8 cellular contexts compared by ENCODE assay signal in genomic region chr10:101779544-101780186, GRCh38. TPM values are rescaled to one million over a fixed set of nuclear protein-coding genes. Genes with fewer than 3 reads are reported as not detected.
DNase-seq lines count a peak whose midpoint lies in the region; ATAC-seq, FAIRE-seq and TF ChIP-seq lines count a peak whose summit lies in the region.

No MANE protein-coding gene starts in this region.

- WGBS in IMR-90 (ENCODE audit: extremely low coverage in 2 of 2, insufficient read length in 1 of 2), 2 experiments = 23% methylated on average over 23 of the region's 51 CpGs; no CpG with 5 or more reads in 1 of the 2 experiments

- intact Hi-C loops in IMR-90 (cut with micrococcal nuclease) = loop anchor here (10.0 kb wide), 1 partner anchor 485 kb away; no protein-coding TSS in a partner anchor
- intact Hi-C loops in kidney (cut with DNase I) = loop anchor here (10.0 kb wide), 1 partner anchor 175 kb away; no protein-coding TSS in a partner anchor

- in situ Hi-C loops in IMR-90 (cut with MboI; ENCODE audit: low sequenced_read_pairs) = loop anchor here (5.0 kb wide), 2 partner anchors 172 to 567 kb away; no protein-coding TSS in a partner anchor

- no peaks in the 10 kb centered on the region for H3K9me1 ChIP-seq in IMR-90 (ENCODE audit: insufficient read depth, low read length)

- DNase-seq in NCI-H345 (lab: John Stamatoyannopoulos, UW) (peak; percentile 69), NCI-H345 treated with DMSO at 0.1 percent for 48 hours (lab: John Stamatoyannopoulos, UW; ENCODE audit: unreplicated experiment) (no peak), IMR-90 (peak; percentile 46), cerebellar cortex (ENCODE audit: low spot score) (peak; percentile 41), kidney (peak; percentile 88), H4 (ENCODE audit: low spot score) (no peak)
- DNase-seq in activated CD4-positive, alpha-beta T cell treated with anti-CD3 and anti-CD28 coated beads for 24 hours (ENCODE audit: low read depth in 2 of 2) = peak; percentile 82 to 86
- peak; percentile 69 to 84 for DNase-seq in stimulated activated CD4-positive, alpha-beta T cell treated with anti-CD3 and anti-CD28 coated beads, Interleukin-15, amount 100 ng/mL, for 1 hour (ENCODE audit: low read depth in 1 of 2, low spot score in 1 of 2)

- H3K27ac ChIP-seq in IMR-90 (ENCODE audit: insufficient read depth, low read length) = no peak overlapping the region
- H3K27ac ChIP-seq in kidney (ENCODE audit: low read depth in 2 of 2, low read length in 2 of 2) = no peak overlapping the region

- POLR2A ChIA-PET in IMR-90 (lab: Charles Lee; ENCODE audit: unreplicated experiment) = no interaction called here

- H4K20me1 ChIP-seq in IMR-90 (ENCODE audit: insufficient read depth, low read length) = peaks cover 40% of the 10 kb centered on the region

- peaks cover 31% of the 10 kb centered on the region for H3K27me3 ChIP-seq in IMR-90 (ENCODE audit: control insufficient read depth, insufficient read depth, low read length)

- no peak overlapping the region for H3K14ac ChIP-seq in IMR-90 (replicated peaks; ENCODE audit: low read depth, low read length)

- no peak overlapping the region for H2BK120ac ChIP-seq in IMR-90 (ENCODE audit: low read depth, low read length)

- no peak overlapping the region for H4K91ac ChIP-seq in IMR-90 (ENCODE audit: insufficient read depth, low read depth, low read length)

- H3K4me3 ChIP-seq in IMR-90 (ENCODE audit: insufficient read depth, low read depth, low read length) (no peak overlapping the region), kidney (ENCODE audit: low read length in 2 of 2) (peak overlapping the region; percentile 53 to 56)

- no peak overlapping the region for H2BK20ac ChIP-seq in IMR-90 (ENCODE audit: low read depth, low read length)

- no TSS peak for BruUV-seq in IMR-90 (replicated peaks; lab: Mats Ljungman, UMichigan)

- dilution Hi-C loops in IMR-90 (cut with HindIII; ENCODE audit: low sequenced_read_pairs, unreplicated experiment) = no loop called here

- H3K4ac ChIP-seq in IMR-90 (ENCODE audit: low read depth, low read length) = no peak overlapping the region

- peak overlapping the region; percentile 94 for H2AK9ac ChIP-seq in IMR-90 (replicated peaks; ENCODE audit: low read depth, low read length, poor library complexity)

- no peaks in the 10 kb centered on the region for H3K9me3 ChIP-seq in IMR-90 (ENCODE audit: control insufficient read depth, insufficient read depth, low read length)
- H3K9me3 ChIP-seq in kidney (ENCODE audit: control insufficient read depth in 1 of 2, low read length in 2 of 2) = no peaks in the 10 kb centered on the region

- no peak overlapping the region for H2BK5ac ChIP-seq in IMR-90 (ENCODE audit: low read depth, low read length, poor library complexity, severe bottlenecking)

- H4K8ac ChIP-seq in IMR-90 (ENCODE audit: low read depth in 2 of 2, low read length in 2 of 2) = peak overlapping the region in 1 of 2 experiments; percentile 56; a peak in 1 of 4 replicates

- CTCF ChIA-PET in IMR-90 (lab: Yijun Ruan, JAX) = no interaction called here

- TF ChIP-seq CTCF in IMR-90 (conservative IDR thresholded peaks at IDR 0.05; ENCODE audit: low read depth, low read length) (peak; percentile 81), kidney (IDR thresholded peaks at IDR 0.05; ENCODE audit: borderline replicate concordance, extremely low read depth, insufficient read depth) (peak; percentile 79)

- H2AFZ ChIP-seq in IMR-90 (replicated peaks; ENCODE audit: low read length, poor library complexity) = peak overlapping the region; percentile 77

- no peak for TF ChIP-seq POLR2A in IMR-90 (IDR thresholded peaks at IDR 0.05; ENCODE audit: low read depth, low read length)

- peak overlapping the region; percentile 73; the same call in 1 of the 2 replicates for H3K4me2 ChIP-seq in IMR-90 (ENCODE audit: low read depth, low read length)

- H3K36me3 ChIP-seq in IMR-90 (ENCODE audit: control insufficient read depth, insufficient read depth, low read length) (peaks cover 2% of the 10 kb centered on the region; the same call in 1 of the 2 replicates), kidney (ENCODE audit: control insufficient read depth in 1 of 2, insufficient read depth in 2 of 2, low read length in 2 of 2) (peaks cover 0 to 2% of the 10 kb centered on the region in 2 donors)

- no peak overlapping the region for H2AK5ac ChIP-seq in IMR-90 (ENCODE audit: low read depth, low read length)

- H4K5ac ChIP-seq in IMR-90 (ENCODE audit: low read depth, low read length) = no peak overlapping the region

- no peak overlapping the region for H3K56ac ChIP-seq in IMR-90 (ENCODE audit: extremely low read depth, insufficient read depth, low read length)

- H3K9ac ChIP-seq in IMR-90 (ENCODE audit: low read depth, low read length) = no peak overlapping the region
- H3K9ac ChIP-seq in kidney (ENCODE audit: low read length in 2 of 2) = peak overlapping the region in 1 of 2 donors; percentile 35

- peak; percentile 34 for ATAC-seq in IMR-90 (ENCODE audit: low read depth)

- TF ChIP-seq RAD21 in IMR-90 (IDR thresholded peaks at IDR 0.05; ENCODE audit: low read length) = peak; percentile 38; the same call in 1 of the 2 replicates

- H3K23ac ChIP-seq in IMR-90 (ENCODE audit: low read depth, low read length) = peak overlapping the region; percentile 72

- H3K4me1 ChIP-seq in IMR-90 (ENCODE audit: control insufficient read depth, insufficient read depth, low read length) (peaks cover 13% of the 10 kb centered on the region), kidney (ENCODE audit: control insufficient read depth in 1 of 2, insufficient read depth in 1 of 2, low read depth in 1 of 2, low read length in 2 of 2) (peaks cover 4 to 34% of the 10 kb centered on the region in 2 donors)

- no peak overlapping the region for H3K18ac ChIP-seq in IMR-90 (ENCODE audit: low read depth, low read length)

- H2BK15ac ChIP-seq in IMR-90 (ENCODE audit: low read depth, low read length) = no peak overlapping the region

- FAIRE-seq in kidney (lab: Jason Lieb, UNC) = no peak

- peaks cover 14 to 40% of the 10 kb centered on the region in 2 experiments; a peak in 3 of 4 replicates for H3K79me1 ChIP-seq in IMR-90 (ENCODE audit: low read depth in 1 of 2, low read length in 2 of 2)

TF ChIP-seq in IMR-90, 13 proteins besides CTCF, POLR2A, EP300 and RAD21:
- TF ChIP-seq MAFK (IDR thresholded peaks at IDR 0.05; ENCODE audit: low read depth, low read length) (no peak), RCOR1 (IDR thresholded peaks at IDR 0.05; ENCODE audit: insufficient replicate concordance, low read length) (no peak), FOS (IDR thresholded peaks at IDR 0.05; ENCODE audit: low read depth, low read length) (no peak), MXI1 (IDR thresholded peaks at IDR 0.05; ENCODE audit: borderline replicate concordance, low read depth, low read length) (no peak), SMC3 (IDR thresholded peaks at IDR 0.05; ENCODE audit: low read depth, low read length) (peak; percentile 42), USF2 (IDR thresholded peaks at IDR 0.05; ENCODE audit: low read depth, low read length) (no peak), MAZ (IDR thresholded peaks at IDR 0.05; ENCODE audit: borderline replicate concordance, low read depth, low read length) (peak; percentile 31; the same call in 1 of the 2 replicates), CEBPB (IDR thresholded peaks at IDR 0.05; ENCODE audit: low read depth, low read length) (no peak)
- TF ChIP-seq, protein P1, sequence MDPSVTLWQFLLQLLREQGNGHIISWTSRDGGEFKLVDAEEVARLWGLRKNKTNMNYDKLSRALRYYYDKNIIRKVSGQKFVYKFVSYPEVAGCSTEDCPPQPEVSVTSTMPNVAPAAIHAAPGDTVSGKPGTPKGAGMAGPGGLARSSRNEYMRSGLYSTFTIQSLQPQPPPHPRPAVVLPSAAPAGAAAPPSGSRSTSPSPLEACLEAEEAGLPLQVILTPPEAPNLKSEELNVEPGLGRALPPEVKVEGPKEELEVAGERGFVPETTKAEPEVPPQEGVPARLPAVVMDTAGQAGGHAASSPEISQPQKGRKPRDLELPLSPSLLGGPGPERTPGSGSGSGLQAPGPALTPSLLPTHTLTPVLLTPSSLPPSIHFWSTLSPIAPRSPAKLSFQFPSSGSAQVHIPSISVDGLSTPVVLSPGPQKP (IDR thresholded peaks at IDR 0.05; ENCODE audit: borderline replicate concordance, low read depth, low read length) = no peak
TF ChIP-seq in IMR-90: peak in this region for 2.

RNA-seq across cellular contexts. Expression of gene NPM3, which starts 3.6 kb away (rescaled TPM):
- total RNA-seq in IMR-90 (2012; rRNA removed) (112 and 122 TPM in 2 replicates), kidney (23.8 TPM)
- polyA plus RNA-seq in IMR-90 (2012; rRNA removed) (72.3 and 84.1 TPM in 2 replicates), kidney (ENCODE audit: insufficient read depth, low read depth, low replicate concordance) (34.0 TPM)
- 165 and 166 TPM in 2 replicates for polyA plus RNA-seq in IMR-90 (2012; cell fraction: cytosol; rRNA removed)
- polyA plus RNA-seq in IMR-90 (2012; cell fraction: nucleus; rRNA removed; ENCODE audit: low replicate concordance) = 33.0 and 60.2 TPM in 2 replicates
- 98.0 and 99.4 TPM in 2 replicates for total RNA-seq in H4 (2014; rRNA removed; shearing (Covaris generic))

RNA-seq across cellular contexts. Expression of gene FGF8, which starts 3.8 kb away (rescaled TPM):
- total RNA-seq in IMR-90 (2012; rRNA removed) = not detected in 2 replicates
- 0.17 TPM in 1 of 2 replicates, not detected in the other for polyA plus RNA-seq in IMR-90 (2012; rRNA removed)
- 0.20 TPM in 1 of 2 replicates, not detected in the other for polyA plus RNA-seq in IMR-90 (2012; cell fraction: cytosol; rRNA removed)
- polyA plus RNA-seq in IMR-90 (2012; cell fraction: nucleus; rRNA removed; ENCODE audit: low replicate concordance) = 0.57 and 2.5 TPM in 2 replicates
- total RNA-seq in kidney = not detected
- not detected for polyA plus RNA-seq in kidney (ENCODE audit: insufficient read depth, low read depth, low replicate concordance)
- not detected in 2 replicates for total RNA-seq in H4 (2014; rRNA removed; shearing (Covaris generic))

RNA-seq across cellular contexts. Expression of gene OGA, which starts 38.6 kb away (rescaled TPM):
- total RNA-seq in IMR-90 (2012; rRNA removed) (62.9 and 89.7 TPM in 2 replicates), kidney (146 TPM)
- polyA plus RNA-seq in IMR-90 (2012; rRNA removed) (32.6 and 42.5 TPM in 2 replicates), kidney (ENCODE audit: insufficient read depth, low read depth, low replicate concordance) (33.4 TPM)
- 4.0 and 5.0 TPM in 2 replicates for polyA plus RNA-seq in IMR-90 (2012; cell fraction: cytosol; rRNA removed)
- 14.8 and 154 TPM in 2 replicates for polyA plus RNA-seq in IMR-90 (2012; cell fraction: nucleus; rRNA removed; ENCODE audit: low replicate concordance)
- 42.8 and 45.3 TPM in 2 replicates for total RNA-seq in H4 (2014; rRNA removed; shearing (Covaris generic))

Comparison
In these comparisons a context has a peak if more than half of its experiments do, and no peak if none do; other contexts are left out.
1. DNase-seq: peak in NCI-H345 (single experiment), IMR-90 (single experiment), activated CD4-positive, alpha-beta T cell treated with anti-CD3 and anti-CD28 coated beads for 24 hours (2 of 2), cerebellar cortex (single experiment), kidney (single experiment) and stimulated activated CD4-positive, alpha-beta T cell treated with anti-CD3 and anti-CD28 coated beads, Interleukin-15, amount 100 ng/mL, for 1 hour (2 of 2); none in NCI-H345 treated with DMSO at 0.1 percent for 48 hours (single experiment) and H4 (single experiment).